1 cellular context compared by ENCODE assay signal in the genomic region with DNA sequence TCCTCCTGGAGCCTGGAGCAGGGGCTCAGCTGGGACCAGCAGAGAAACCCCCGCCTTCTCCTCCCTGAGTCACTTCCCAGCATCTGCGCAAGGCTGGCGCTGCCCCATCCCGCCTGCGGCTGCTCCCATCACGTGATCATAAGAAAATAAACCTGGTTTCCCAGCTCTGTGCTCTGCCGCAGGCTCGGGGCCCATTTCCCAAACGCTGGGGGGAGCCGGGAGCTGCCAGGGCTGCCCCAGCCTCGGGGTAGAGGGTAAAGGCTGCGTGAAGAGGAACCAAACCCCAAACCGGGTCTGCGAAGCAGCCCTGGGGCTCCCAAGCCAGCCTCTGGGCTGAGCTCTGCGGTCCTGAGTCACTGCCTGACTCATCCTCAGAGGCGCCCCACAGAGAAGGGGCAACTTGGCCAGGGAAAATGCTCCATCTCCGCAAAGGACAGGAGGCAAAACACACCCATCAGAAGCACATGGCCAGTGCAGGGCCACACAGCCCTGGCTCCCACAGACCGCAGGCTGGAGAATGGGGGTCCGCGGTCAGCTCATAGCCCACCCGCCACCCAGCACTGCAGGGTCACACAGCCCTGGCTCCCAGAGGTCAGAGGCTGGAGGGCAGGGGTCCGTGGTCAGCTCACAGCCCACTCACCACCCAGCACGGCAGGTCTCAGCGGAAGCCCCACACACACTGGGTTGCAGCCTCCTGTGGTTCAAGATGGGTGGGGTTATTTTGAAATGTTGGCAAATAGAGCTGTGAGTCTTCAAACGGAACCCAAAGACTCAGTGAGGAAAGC.
TF ChIP-seq lines count a peak whose summit lies in the region.

No MANE protein-coding gene starts in this region.

TF ChIP-seq in K562, 482 proteins besides CTCF, POLR2A, EP300 and RAD21 (continued from another document and continues in another):
- TF ChIP-seq ZBTB40 (IDR thresholded peaks at IDR 0.05): no peak
- no peak for TF ChIP-seq ZBTB40 (CRISPR knock-in tag; IDR thresholded peaks at IDR 0.05)
- TF ChIP-seq HNRNPH1 (optimal IDR thresholded peaks at IDR 0.05; ENCODE audit: low read depth, low read length): no peak
- TF ChIP-seq, protein P1, sequence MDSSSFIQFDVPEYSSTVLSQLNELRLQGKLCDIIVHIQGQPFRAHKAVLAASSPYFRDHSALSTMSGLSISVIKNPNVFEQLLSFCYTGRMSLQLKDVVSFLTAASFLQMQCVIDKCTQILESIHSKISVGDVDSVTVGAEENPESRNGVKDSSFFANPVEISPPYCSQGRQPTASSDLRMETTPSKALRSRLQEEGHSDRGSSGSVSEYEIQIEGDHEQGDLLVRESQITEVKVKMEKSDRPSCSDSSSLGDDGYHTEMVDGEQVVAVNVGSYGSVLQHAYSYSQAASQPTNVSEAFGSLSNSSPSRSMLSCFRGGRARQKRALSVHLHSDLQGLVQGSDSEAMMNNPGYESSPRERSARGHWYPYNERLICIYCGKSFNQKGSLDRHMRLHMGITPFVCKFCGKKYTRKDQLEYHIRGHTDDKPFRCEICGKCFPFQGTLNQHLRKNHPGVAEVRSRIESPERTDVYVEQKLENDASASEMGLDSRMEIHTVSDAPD (CRISPR knock-in tag; IDR thresholded peaks at IDR 0.05): no peak
- TF ChIP-seq KLF16 (IDR thresholded peaks at IDR 0.05): no peak
- no peak for TF ChIP-seq ZNF384 (IDR thresholded peaks at IDR 0.05; ENCODE audit: low read depth, low read length)
- TF ChIP-seq FOXM1 (IDR thresholded peaks at IDR 0.05; ENCODE audit: low read depth): 0 out of 2 replicates have a peak, but pooled peaks have one; percentile 15
- no peak for TF ChIP-seq FOXM1 (CRISPR knock-in tag; IDR thresholded peaks at IDR 0.05; ENCODE audit: low read depth)
- TF ChIP-seq, protein P2, sequence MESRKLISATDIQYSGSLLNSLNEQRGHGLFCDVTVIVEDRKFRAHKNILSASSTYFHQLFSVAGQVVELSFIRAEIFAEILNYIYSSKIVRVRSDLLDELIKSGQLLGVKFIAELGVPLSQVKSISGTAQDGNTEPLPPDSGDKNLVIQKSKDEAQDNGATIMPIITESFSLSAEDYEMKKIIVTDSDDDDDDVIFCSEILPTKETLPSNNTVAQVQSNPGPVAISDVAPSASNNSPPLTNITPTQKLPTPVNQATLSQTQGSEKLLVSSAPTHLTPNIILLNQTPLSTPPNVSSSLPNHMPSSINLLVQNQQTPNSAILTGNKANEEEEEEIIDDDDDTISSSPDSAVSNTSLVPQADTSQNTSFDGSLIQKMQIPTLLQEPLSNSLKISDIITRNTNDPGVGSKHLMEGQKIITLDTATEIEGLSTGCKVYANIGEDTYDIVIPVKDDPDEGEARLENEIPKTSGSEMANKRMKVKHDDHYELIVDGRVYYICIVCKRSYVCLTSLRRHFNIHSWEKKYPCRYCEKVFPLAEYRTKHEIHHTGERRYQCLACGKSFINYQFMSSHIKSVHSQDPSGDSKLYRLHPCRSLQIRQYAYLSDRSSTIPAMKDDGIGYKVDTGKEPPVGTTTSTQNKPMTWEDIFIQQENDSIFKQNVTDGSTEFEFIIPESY (CRISPR knock-in tag; IDR thresholded peaks at IDR 0.05): no peak
- TF ChIP-seq KLF10 (CRISPR knock-in tag; IDR thresholded peaks at IDR 0.05): no peak
- TF ChIP-seq HBP1 (CRISPR knock-in tag; IDR thresholded peaks at IDR 0.05): no peak
- peak; percentile 80 for TF ChIP-seq CBFA2T2 (conservative IDR thresholded peaks at IDR 0.05)
- TF ChIP-seq HDAC1 (IDR thresholded peaks at IDR 0.05): peak in 1 of 2 experiments; percentile 44; a peak in 1 of 4 replicates
- TF ChIP-seq STAT5A (IDR thresholded peaks at IDR 0.05; ENCODE audit: borderline replicate concordance, low read length): no peak
- TF ChIP-seq ZNF696 (CRISPR knock-in tag; conservative IDR thresholded peaks at IDR 0.05): no peak
- no peak for TF ChIP-seq SMAD3 (CRISPR knock-in tag; conservative IDR thresholded peaks at IDR 0.05)
- TF ChIP-seq ZNF239 (CRISPR knock-in tag; IDR thresholded peaks at IDR 0.05): no peak
- no peak for TF ChIP-seq CSDE1 (IDR thresholded peaks at IDR 0.05)
- TF ChIP-seq GTF2E2 (tag; IDR thresholded peaks at IDR 0.05): no peak
- TF ChIP-seq TCF3 (CRISPR knock-in tag; IDR thresholded peaks at IDR 0.05): no peak
- no peak for TF ChIP-seq ILK (tag; IDR thresholded peaks at IDR 0.05; ENCODE audit: borderline replicate concordance, low read depth)
- TF ChIP-seq NELFE (IDR thresholded peaks at IDR 0.05; ENCODE audit: insufficient read depth, insufficient read length): no peak
- peak; percentile 58; the same call in 1 of the 2 replicates for TF ChIP-seq MBD2 (IDR thresholded peaks at IDR 0.05; ENCODE audit: borderline replicate concordance, low read depth)
- no peak for TF ChIP-seq KDM4B (IDR thresholded peaks at IDR 0.05; ENCODE audit: borderline replicate concordance in 2 of 2, low read depth in 1 of 2)
- TF ChIP-seq TSC22D4 (tag; IDR thresholded peaks at IDR 0.05): no peak
- no peak; the same call in 1 of the 2 replicates for TF ChIP-seq JUNB (CRISPR knock-in tag; conservative IDR thresholded peaks at IDR 0.05)
- TF ChIP-seq BRF1 (IDR thresholded peaks at IDR 0.05; ENCODE audit: borderline replicate concordance, extremely low read depth, insufficient read length): no peak
- no peak for TF ChIP-seq NFYB (IDR thresholded peaks at IDR 0.05; ENCODE audit: extremely low read depth, insufficient read length)
- no peak for TF ChIP-seq MTF1 (CRISPR knock-in tag; IDR thresholded peaks at IDR 0.05; ENCODE audit: borderline replicate concordance)
- no peak for TF ChIP-seq COPS2 (conservative IDR thresholded peaks at IDR 0.05)
- no peak for TF ChIP-seq ETS1 (conservative IDR thresholded peaks at IDR 0.05; ENCODE audit: control insufficient read depth, low read depth, low read length)
- TF ChIP-seq, protein P3, sequence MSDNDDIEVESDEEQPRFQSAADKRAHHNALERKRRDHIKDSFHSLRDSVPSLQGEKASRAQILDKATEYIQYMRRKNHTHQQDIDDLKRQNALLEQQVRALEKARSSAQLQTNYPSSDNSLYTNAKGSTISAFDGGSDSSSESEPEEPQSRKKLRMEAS (CRISPR knock-in tag; IDR thresholded peaks at IDR 0.05): peak; percentile 79
- TF ChIP-seq MTA2 (IDR thresholded peaks at IDR 0.05; ENCODE audit: low read depth): no peak
- TF ChIP-seq ZNF175 (CRISPR knock-in tag; IDR thresholded peaks at IDR 0.05; ENCODE audit: low read depth): no peak
- TF ChIP-seq NFE2 (IDR thresholded peaks at IDR 0.05; ENCODE audit: low read depth): peak; percentile 87
- no peak for TF ChIP-seq SRSF9 (IDR thresholded peaks at IDR 0.05; ENCODE audit: borderline replicate concordance, low read depth, low read length)
- no peak for TF ChIP-seq ZNF347 (CRISPR knock-in tag; IDR thresholded peaks at IDR 0.05; ENCODE audit: low read depth)
- TF ChIP-seq ZNF778 (CRISPR knock-in tag; IDR thresholded peaks at IDR 0.05): no peak
- no peak for TF ChIP-seq ETV6 (IDR thresholded peaks at IDR 0.05; ENCODE audit: borderline replicate concordance in 1 of 2, low read depth in 2 of 2, low read length in 1 of 2)
- no peak for TF ChIP-seq ETV6 (CRISPR knock-in tag; IDR thresholded peaks at IDR 0.05; ENCODE audit: borderline replicate concordance)
- TF ChIP-seq GTF2F1 (IDR thresholded peaks at IDR 0.05; ENCODE audit: low read depth, low read length): no peak
- no peak for TF ChIP-seq ZFP36 (IDR thresholded peaks at IDR 0.05; ENCODE audit: low read depth, low read length, partially characterized antibody)
- no peak for TF ChIP-seq SETDB1 (IDR thresholded peaks at IDR 0.05; ENCODE audit: low read length)
- TF ChIP-seq XRCC4 (IDR thresholded peaks at IDR 0.05; ENCODE audit: extremely low read depth, insufficient read depth, insufficient read length): no peak
- no peak for TF ChIP-seq GATA2 (CRISPR knock-in tag; IDR thresholded peaks at IDR 0.05)
- no peak for TF ChIP-seq TRIM28 (IDR thresholded peaks at IDR 0.05)
- TF ChIP-seq, protein P4, sequence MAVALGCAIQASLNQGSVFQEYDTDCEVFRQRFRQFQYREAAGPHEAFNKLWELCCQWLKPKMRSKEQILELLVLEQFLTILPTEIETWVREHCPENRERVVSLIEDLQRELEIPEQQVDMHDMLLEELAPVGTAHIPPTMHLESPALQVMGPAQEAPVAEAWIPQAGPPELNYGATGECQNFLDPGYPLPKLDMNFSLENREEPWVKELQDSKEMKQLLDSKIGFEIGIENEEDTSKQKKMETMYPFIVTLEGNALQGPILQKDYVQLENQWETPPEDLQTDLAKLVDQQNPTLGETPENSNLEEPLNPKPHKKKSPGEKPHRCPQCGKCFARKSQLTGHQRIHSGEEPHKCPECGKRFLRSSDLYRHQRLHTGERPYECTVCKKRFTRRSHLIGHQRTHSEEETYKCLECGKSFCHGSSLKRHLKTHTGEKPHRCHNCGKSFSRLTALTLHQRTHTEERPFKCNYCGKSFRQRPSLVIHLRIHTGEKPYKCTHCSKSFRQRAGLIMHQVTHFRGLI (CRISPR knock-in tag; IDR thresholded peaks at IDR 0.05): no peak
- TF ChIP-seq ZNF551 (CRISPR knock-in tag; IDR thresholded peaks at IDR 0.05): no peak
- TF ChIP-seq DMBX1 (CRISPR knock-in tag; IDR thresholded peaks at IDR 0.05; ENCODE audit: borderline replicate concordance): no peak
